Comparison of ENCODE assay signal across 1 cellular context in genomic region chr22:27311666-27312566, GRCh38.
A peak's percentile ranks its signal among the peaks of the same experiment; 100 is the strongest.
TF ChIP-seq lines count a peak whose summit lies in the region.

No MANE protein-coding gene starts in this region.

TF ChIP-seq in H1, 55 proteins besides CTCF, POLR2A, EP300 and RAD21 (continued from another document):
- TF ChIP-seq E2F6 (IDR thresholded peaks at IDR 0.05) (peak; percentile 54; the same call in 1 of the 2 replicates), CTBP2 (IDR thresholded peaks at IDR 0.05; ENCODE audit: borderline replicate concordance, insufficient read depth, insufficient read length, low read length) (peak; percentile 6), MAFK (IDR thresholded peaks at IDR 0.05; ENCODE audit: low read depth, low read length) (no peak), CHD1 (IDR thresholded peaks at IDR 0.05; ENCODE audit: low read depth, low read length) (no peak), MAX (IDR thresholded peaks at IDR 0.05) (peak; percentile 73), BCL11A (IDR thresholded peaks at IDR 0.05; ENCODE audit: low read depth in 2 of 2, low read length in 2 of 2) (no peak)
